In genomic region chr3:188021502-188022040, GRCh38 we compare ENCODE assay signal across 17 cellular contexts.
DNase-seq lines count a peak whose midpoint lies in the region; ATAC-seq and TF ChIP-seq lines count a peak whose summit lies in the region.
"Had no signal": no experiment of that assay in that cellular context is flagged by ENCODE, and none has a peak within 500 bp of the region (broad histone marks: within the 10 kb centered on the region; RNA-seq: fewer than 3 reads in every experiment).

No MANE protein-coding gene starts in this region.

- no peaks in the 10 kb centered on the region for H3K27me3 Mint-ChIP-seq in chondrocyte (ENCODE audit: low read depth)
- H3K27me3 Mint-ChIP-seq in activated CD4-positive, alpha-beta T cell treated with anti-CD3 and anti-CD28 coated beads, Interleukin-2, amount 10 ng/mL, durations not matched to agents 7 days and 5 days = peaks cover 2% of the 10 kb centered on the region
- H3K27me3 Mint-ChIP-seq: activated naive CD8-positive, alpha-beta T cell had no signal

- no peak for ATAC-seq in HG02840 (IDR thresholded peaks at IDR 0.05; ENCODE audit: low FRiP score, unreplicated experiment)
- ATAC-seq: gastrocnemius medialis had no signal

- peak overlapping the region; percentile 98 for H4K8ac ChIP-seq in mesenchymal stem cell (ENCODE audit: low read length)

- POLR2A ChIA-PET in activated CD4-positive, alpha-beta T cell treated with anti-CD3 and anti-CD28 coated beads, Interleukin-2, amount 10 ng/mL, durations not matched to agents 7 days and 5 days (lab: Charles Lee) = no interaction called here

- peaks cover 4% of the 10 kb centered on the region for H3K9me3 Mint-ChIP-seq in chondrocyte (ENCODE audit: low read depth)
- H3K9me3 Mint-ChIP-seq in activated CD4-positive, alpha-beta T cell treated with anti-CD3 and anti-CD28 coated beads, Interleukin-2, amount 10 ng/mL, durations not matched to agents 7 days and 5 days = peaks cover 6% of the 10 kb centered on the region

- H3K4ac ChIP-seq in mesenchymal stem cell (ENCODE audit: low read depth in 1 of 2, low read length in 2 of 2) = no peak overlapping the region

- WGBS in mesenchymal stem cell = 52% methylated on average over 7 of the region's 7 CpGs

- H3K9ac ChIP-seq in mesenchymal stem cell (ENCODE audit: low read length) = no peak overlapping the region
- H3K9ac ChIP-seq: parathyroid adenoma had no signal

- H3K4me3 ChIP-seq in AG09309 (ENCODE audit: control insufficient read depth, low read depth, low read length) (no peak overlapping the region), mesenchymal stem cell (ENCODE audit: insufficient read depth in 1 of 2, low read depth in 1 of 2, low read length in 2 of 2) (no peak overlapping the region)
- H3K4me3 ChIP-seq: colonic mucosa, gastrocnemius medialis had no signal

- H2BK12ac ChIP-seq in mesenchymal stem cell (ENCODE audit: low read length in 2 of 2) = peak overlapping the region in 1 of 2 experiments; percentile 71

- DNase-seq in AG09309 (ENCODE audit: low read depth) (peak; percentile 59), HT1080 (ENCODE audit: low read depth) (peak; percentile 80), chondrocyte (ENCODE audit: low spot score) (no peak), mesenchymal stem cell (peak; percentile 80), NCI-H2196 treated with DMSO at 0.1 percent for 48 hours (lab: John Stamatoyannopoulos, UW; ENCODE audit: unreplicated experiment) (no peak)
- DNase-seq in stimulated activated CD8-positive, alpha-beta memory T cell treated with anti-CD3 and anti-CD28 coated beads, Interleukin-4, amount 100 ng/mL, for 48 hours = no peak
- no peak for DNase-seq in activated CD4-positive, alpha-beta T cell treated with anti-CD3 and anti-CD28 coated beads, Interleukin-2, amount 10 ng/mL, durations not matched to agents 7 days and 5 days
- DNase-seq: activated CD4-positive, CD25-positive, alpha-beta regulatory T cell; activated CD8-positive, alpha-beta memory T cell treated with anti-CD3 and anti-CD28 coated beads, Interleukin-2, amount 50 U/mL, for 4 hours; colonic mucosa; gastrocnemius medialis; NCI-H345; stimulated activated CD4-positive, alpha-beta T cell treated with anti-CD3 and anti-CD28 coated beads, Interleukin-12 subunit alpha, Interleukin-12 subunit beta, amount 100 ng/mL, for 4 hours had no signal

- no peak overlapping the region for H2AK5ac ChIP-seq in mesenchymal stem cell (ENCODE audit: low read length, severe bottlenecking)

- H3K36me3 Mint-ChIP-seq in chondrocyte (ENCODE audit: low read depth) = no peaks in the 10 kb centered on the region
- H3K36me3 Mint-ChIP-seq in activated CD4-positive, alpha-beta T cell treated with anti-CD3 and anti-CD28 coated beads, Interleukin-2, amount 10 ng/mL, durations not matched to agents 7 days and 5 days (ENCODE audit: low read depth) = peaks cover 2% of the 10 kb centered on the region
- H3K36me3 Mint-ChIP-seq: activated naive CD8-positive, alpha-beta T cell; mesothelial cell of epicardium had no signal

- no peak overlapping the region for H2AFZ ChIP-seq in mesenchymal stem cell (ENCODE audit: low read depth, low read length)
- H2AFZ ChIP-seq: parathyroid adenoma had no signal

- H3K36me3 ChIP-seq in mesenchymal stem cell (ENCODE audit: control insufficient read depth in 1 of 2, insufficient read depth in 2 of 2, low read depth in 1 of 2, low read length in 2 of 2) = no peaks in the 10 kb centered on the region
- H3K36me3 ChIP-seq: colonic mucosa, gastrocnemius medialis had no signal

- H3K18ac ChIP-seq in mesenchymal stem cell (ENCODE audit: low read depth in 1 of 2, low read length in 2 of 2) = peak overlapping the region in 1 of 2 experiments; percentile 47

- H2BK5ac ChIP-seq in mesenchymal stem cell (ENCODE audit: low read depth, low read length, poor library complexity, severe bottlenecking) = no peak overlapping the region

- no peaks in the 10 kb centered on the region for H3K79me1 ChIP-seq in mesenchymal stem cell (replicated peaks; ENCODE audit: low read length, poor library complexity, severe bottlenecking)

- CTCF ChIA-PET in activated CD4-positive, alpha-beta T cell treated with anti-CD3 and anti-CD28 coated beads, Interleukin-2, amount 10 ng/mL, durations not matched to agents 7 days and 5 days (lab: Charles Lee) = interaction anchor here (1.3 kb wide), 1 partner anchor 9 kb away, joined by 4 read pairs; no protein-coding TSS in a partner anchor

- H3K9me3 ChIP-seq in mesenchymal stem cell (ENCODE audit: control insufficient read depth, low read length) = no peaks in the 10 kb centered on the region
- H3K9me3 ChIP-seq: colonic mucosa, gastrocnemius medialis had no signal

- H3K27ac Mint-ChIP-seq in chondrocyte (ENCODE audit: unreplicated experiment) = peak overlapping the region; percentile 1
- no peak overlapping the region for H3K27ac Mint-ChIP-seq in activated CD4-positive, alpha-beta T cell treated with anti-CD3 and anti-CD28 coated beads, Interleukin-2, amount 10 ng/mL, durations not matched to agents 7 days and 5 days
- H3K27ac Mint-ChIP-seq: activated naive CD8-positive, alpha-beta T cell; mesothelial cell of epicardium had no signal

- no peak overlapping the region for H3K14ac ChIP-seq in mesenchymal stem cell (ENCODE audit: low read length in 2 of 2)

- H4K91ac ChIP-seq in mesenchymal stem cell (ENCODE audit: low read length) = peak overlapping the region; percentile 80

- no peak overlapping the region for H3K27ac ChIP-seq in mesenchymal stem cell (ENCODE audit: low read length, poor library complexity, severe bottlenecking)
- H3K27ac ChIP-seq: colonic mucosa, gastrocnemius medialis, parathyroid adenoma had no signal

- H3K4me1 ChIP-seq in mesenchymal stem cell (ENCODE audit: control insufficient read depth, insufficient read depth, low read depth, low read length) = peaks cover under 1% of the 10 kb centered on the region
- H3K4me1 ChIP-seq: colonic mucosa, gastrocnemius medialis, parathyroid adenoma had no signal

- no peak overlapping the region for H2BK120ac ChIP-seq in mesenchymal stem cell (ENCODE audit: low read depth, low read length)

- no peak overlapping the region for H3K23ac ChIP-seq in mesenchymal stem cell (ENCODE audit: low read length in 2 of 2)

- H3K27me3 ChIP-seq in mesenchymal stem cell (ENCODE audit: control insufficient read depth in 1 of 2, insufficient read depth in 1 of 2, low read length in 2 of 2) = no peaks in the 10 kb centered on the region
- H3K27me3 ChIP-seq: colonic mucosa, gastrocnemius medialis had no signal

- peaks cover 15% of the 10 kb centered on the region for H3K4me1 Mint-ChIP-seq in chondrocyte (ENCODE audit: low read depth)
- H3K4me1 Mint-ChIP-seq in activated CD4-positive, alpha-beta T cell treated with anti-CD3 and anti-CD28 coated beads, Interleukin-2, amount 10 ng/mL, durations not matched to agents 7 days and 5 days = no peaks in the 10 kb centered on the region

- H3K4me2 ChIP-seq in mesenchymal stem cell (ENCODE audit: low read length, poor library complexity, severe bottlenecking) = no peak overlapping the region

- H2BK15ac ChIP-seq in mesenchymal stem cell (ENCODE audit: low read depth, poor library complexity, severe bottlenecking) = peak overlapping the region; percentile 98

- TF ChIP-seq CTCF in AG09309 (IDR thresholded peaks at IDR 0.05; ENCODE audit: control insufficient read depth, insufficient read depth, low read depth, low read length, missing control alignments) (no peak), chondrocyte (IDR thresholded peaks at IDR 0.05) (no peak)

- no peak overlapping the region for H3K4me3 Mint-ChIP-seq in chondrocyte (ENCODE audit: unreplicated experiment)
- no peak overlapping the region for H3K4me3 Mint-ChIP-seq in activated CD4-positive, alpha-beta T cell treated with anti-CD3 and anti-CD28 coated beads, Interleukin-2, amount 10 ng/mL, durations not matched to agents 7 days and 5 days
- H3K4me3 Mint-ChIP-seq: activated naive CD8-positive, alpha-beta T cell; mesothelial cell of epicardium had no signal

Comparison
In these comparisons a context has a peak if more than half of its experiments do, and no peak if none do; other contexts are left out.
1. DNase-seq: peak in AG09309 (single experiment), HT1080 (single experiment) and mesenchymal stem cell (single experiment); none in chondrocyte (single experiment), NCI-H2196 treated with DMSO at 0.1 percent for 48 hours (single experiment), stimulated activated CD8-positive, alpha-beta memory T cell treated with anti-CD3 and anti-CD28 coated beads, Interleukin-4, amount 100 ng/mL, for 48 hours (single experiment) and activated CD4-positive, alpha-beta T cell treated with anti-CD3 and anti-CD28 coated beads, Interleukin-2, amount 10 ng/mL, durations not matched to agents 7 days and 5 days (single experiment).